In genomic region chr1:23557471-23558124, GRCh38 we compare ENCODE assay signal across 8 cellular contexts. TPM values are rescaled to one million over a fixed set of nuclear protein-coding genes. Genes with fewer than 3 reads are reported as not detected.
DNase-seq lines count a peak whose midpoint lies in the region; TF ChIP-seq lines count a peak whose summit lies in the region.

No MANE protein-coding gene starts in this region.

- 0 to 34% methylated on average over 2 to 6 of the region's 8 CpGs for WGBS in endodermal cell (ENCODE audit: insufficient coverage in 1 of 2, insufficient read length in 1 of 2), 2 experiments

- no peaks in the 10 kb centered on the region for H3K9me3 Mint-ChIP-seq in Caco-2 (ENCODE audit: unreplicated experiment)
- H3K9me3 Mint-ChIP-seq in endodermal cell, result no peaks in the 10 kb centered on the region

- POLR2A ChIA-PET in Caco-2 (lab: Charles Lee), result interaction anchor here (1.0 to 3.8 kb wide), 2 partner anchors 19 to 29 kb away, joined by 3 to 46 read pairs; no protein-coding TSS in a partner anchor
- POLR2A ChIA-PET in PC-9 (lab: Charles Lee; ENCODE audit: unreplicated experiment), result no interaction called here

- no peaks in the 10 kb centered on the region for H3K27me3 ChIP-seq in Caco-2 (replicated peaks; ENCODE audit: control insufficient read depth, insufficient read depth, low read length)
- H3K27me3 ChIP-seq in PC-9 (ENCODE audit: insufficient read depth, low read depth), result no peaks in the 10 kb centered on the region
- no peaks in the 10 kb centered on the region for H3K27me3 ChIP-seq in endodermal cell (ENCODE audit: control insufficient read depth, insufficient read depth, low read length, poor library complexity, severe bottlenecking)
- H3K27me3 ChIP-seq in osteoblast (ENCODE audit: insufficient read depth, low read length), result no peaks in the 10 kb centered on the region

- no TSS peak for BruUV-seq in Caco-2 (replicated peaks; lab: Mats Ljungman, UMichigan)
- BruUV-seq in PC-9 (replicated peaks; lab: Mats Ljungman, UMichigan), result no TSS peak

- H3K4me1 ChIP-seq in Caco-2, result peaks cover 63% of the 10 kb centered on the region
- H3K4me1 ChIP-seq in PC-9 (replicated peaks; ENCODE audit: insufficient read depth), result peaks cover 49% of the 10 kb centered on the region
- peaks cover 31% of the 10 kb centered on the region for H3K4me1 ChIP-seq in endodermal cell (ENCODE audit: control insufficient read depth, insufficient read depth, low read length)
- peaks cover 58% of the 10 kb centered on the region for H3K4me1 ChIP-seq in osteoblast (ENCODE audit: insufficient read depth, low read length)

- DNase-seq in Caco-2 (no peak), PC-9 (no peak), endodermal cell (no peak), osteoblast (ENCODE audit: insufficient read length, low spot score, missing footprints) (peak; percentile 83), NCI-H524 (lab: John Stamatoyannopoulos, UW) (no peak), foreskin melanocyte (no peak), SK-N-DZ (ENCODE audit: low spot score) (no peak), NCI-H82 treated with DMSO at 0.1 percent for 48 hours (lab: John Stamatoyannopoulos, UW; ENCODE audit: unreplicated experiment) (no peak)

- H3K4me1 Mint-ChIP-seq in Caco-2 (ENCODE audit: low read depth, unreplicated experiment) (peaks cover 36% of the 10 kb centered on the region), endodermal cell (peaks cover 68% of the 10 kb centered on the region)

- TF ChIP-seq CTCF in Caco-2 (IDR thresholded peaks at IDR 0.05; ENCODE audit: insufficient read depth in 1 of 2, low read depth in 1 of 2, low read length in 1 of 2, severe bottlenecking in 1 of 2, unreplicated experiment in 1 of 2), result no peak
- TF ChIP-seq CTCF in PC-9 (conservative IDR thresholded peaks at IDR 0.05), result no peak
- TF ChIP-seq CTCF in endodermal cell (conservative IDR thresholded peaks at IDR 0.05), result no peak
- no peak for TF ChIP-seq CTCF in osteoblast (IDR thresholded peaks at IDR 0.05; ENCODE audit: extremely low read depth, low read depth, low read length)

- H3K27ac Mint-ChIP-seq in Caco-2 (ENCODE audit: unreplicated experiment) (peak overlapping the region; percentile 97), endodermal cell (peak overlapping the region; percentile 92)

- H3K27me3 Mint-ChIP-seq in Caco-2 (ENCODE audit: insufficient read depth, unreplicated experiment) (no peaks in the 10 kb centered on the region), endodermal cell (ENCODE audit: insufficient read depth) (no peaks in the 10 kb centered on the region)

- peak overlapping the region; percentile 89 for H3K4me2 ChIP-seq in PC-9
- peak overlapping the region; percentile 95 for H3K4me2 ChIP-seq in osteoblast (ENCODE audit: insufficient read depth, low read length)

- intact Hi-C loops in Caco-2 (cut with micrococcal nuclease; ENCODE audit: unreplicated experiment), result loop anchor here (2.0 to 5.0 kb wide), 2 partner anchors 19 to 35 kb away; no protein-coding TSS in a partner anchor
- intact Hi-C loops in PC-9 (cut with micrococcal nuclease; ENCODE audit: unreplicated experiment), result loop anchor here (2.0 kb wide), 2 partner anchors 19 to 77 kb away; no protein-coding TSS in a partner anchor

- peaks cover 43% of the 10 kb centered on the region for H3F3A ChIP-seq in PC-9 (ENCODE audit: insufficient read depth, low read depth)

- peak overlapping the region; percentile 87 for H3K4me3 Mint-ChIP-seq in Caco-2 (ENCODE audit: unreplicated experiment)
- H3K4me3 Mint-ChIP-seq in endodermal cell, result peak overlapping the region; percentile 94

- H2AFZ ChIP-seq in PC-9, result no peak overlapping the region
- no peak overlapping the region for H2AFZ ChIP-seq in osteoblast (ENCODE audit: low read length)

- H3K36me3 Mint-ChIP-seq in Caco-2 (ENCODE audit: insufficient read depth, unreplicated experiment) (peaks cover 23% of the 10 kb centered on the region), endodermal cell (ENCODE audit: low read depth) (peaks cover 21% of the 10 kb centered on the region)

- peak overlapping the region; percentile 68 for H3K4me3 ChIP-seq in Caco-2 (ENCODE audit: low read depth, low read length)
- H3K4me3 ChIP-seq in PC-9, result peak overlapping the region; percentile 67
- peak overlapping the region; percentile 98 for H3K4me3 ChIP-seq in endodermal cell (ENCODE audit: low read length)
- H3K4me3 ChIP-seq in osteoblast (ENCODE audit: insufficient read depth, low read length), result peak overlapping the region; percentile 90

- peak overlapping the region; percentile 74 for H3K9ac ChIP-seq in endodermal cell (ENCODE audit: extremely low read depth, low read length, poor library complexity, severe bottlenecking)

- H3K27ac ChIP-seq in PC-9 (peak overlapping the region; percentile 96), endodermal cell (ENCODE audit: low read depth, low read length) (no peak overlapping the region), osteoblast (ENCODE audit: low read depth, low read length) (peak overlapping the region; percentile 97)

- H3K9me3 ChIP-seq in Caco-2 (no peaks in the 10 kb centered on the region), PC-9 (ENCODE audit: insufficient read depth, low read depth) (no peaks in the 10 kb centered on the region), endodermal cell (ENCODE audit: control insufficient read depth, low read length) (no peaks in the 10 kb centered on the region), osteoblast (ENCODE audit: low read depth, low read length) (no peaks in the 10 kb centered on the region)

- CTCF ChIA-PET in Caco-2 (lab: Charles Lee), result interaction anchor here (1.0 to 3.0 kb wide), 3 partner anchors 19 to 80 kb away, joined by 3 to 20 read pairs (median 7); no protein-coding TSS in a partner anchor
- CTCF ChIA-PET in PC-9 (lab: Charles Lee), result interaction anchor here (0.6 to 0.9 kb wide), 2 partner anchors 19 to 34 kb away, joined by 3 to 6 read pairs; no protein-coding TSS in a partner anchor

- H3K79me2 ChIP-seq in PC-9 (ENCODE audit: low read depth) (peaks cover 23% of the 10 kb centered on the region), osteoblast (ENCODE audit: insufficient read depth, low read length) (peaks cover 24% of the 10 kb centered on the region)

- H3K36me3 ChIP-seq in Caco-2 (ENCODE audit: control insufficient read depth, insufficient read depth, low read length) (no peaks in the 10 kb centered on the region), PC-9 (ENCODE audit: low read depth) (no peaks in the 10 kb centered on the region), endodermal cell (ENCODE audit: control insufficient read depth, insufficient read depth, low read length) (no peaks in the 10 kb centered on the region), osteoblast (ENCODE audit: insufficient read depth, low read length) (peaks cover 10% of the 10 kb centered on the region)

- H4K20me1 ChIP-seq in PC-9 (ENCODE audit: insufficient read depth) (no peaks in the 10 kb centered on the region), osteoblast (ENCODE audit: insufficient read depth, low read length) (peaks cover 20% of the 10 kb centered on the region)

- no peaks in the 10 kb centered on the region for H3K9me2 ChIP-seq in PC-9 (ENCODE audit: insufficient read depth)

RNA-seq across cellular contexts. Expression of gene ID3, which starts 1.7 kb away (rescaled TPM):
- total RNA-seq in Caco-2 (2022) (13.7 and 18.0 TPM in 2 replicates), PC-9 (2021) (10.4 and 24.7 TPM in 2 replicates), endodermal cell (100 to 1,000 TPM; 281 to 338 TPM), osteoblast (177 and 240 TPM in 2 replicates)
- 319 TPM for polyA plus RNA-seq in endodermal cell (2013, experiment 1 of 2)
- 289 TPM for polyA plus RNA-seq in endodermal cell (2013, experiment 2 of 2)
- 79.5 and 102 TPM in 2 replicates for polyA plus RNA-seq in SK-N-DZ (2014; cell fraction: cytosol; rRNA removed)
- 83.1 and 85.5 TPM in 2 replicates for polyA plus RNA-seq in SK-N-DZ (2014; cell fraction: nucleus; rRNA removed)

RNA-seq across cellular contexts. Expression of gene E2F2, which starts 26.6 kb away (rescaled TPM):
- total RNA-seq in Caco-2 (2022), result 9.1 and 9.5 TPM in 2 replicates
- 7.6 and 9.0 TPM in 2 replicates for total RNA-seq in PC-9 (2021)
- 1 to 10 TPM; 7.3 to 9.8 TPM for total RNA-seq in endodermal cell
- 7.4 TPM for polyA plus RNA-seq in endodermal cell (2013, experiment 1 of 2)
- polyA plus RNA-seq in endodermal cell (2013, experiment 2 of 2), result 7.7 TPM
- total RNA-seq in osteoblast, result under 0.01 and 0.29 TPM in 2 replicates
- polyA plus RNA-seq in SK-N-DZ (2014; cell fraction: cytosol; rRNA removed), result 26.6 and 31.0 TPM in 2 replicates
- 19.0 and 22.7 TPM in 2 replicates for polyA plus RNA-seq in SK-N-DZ (2014; cell fraction: nucleus; rRNA removed)
